8 cellular contexts compared by ENCODE assay signal in the genomic region with DNA sequence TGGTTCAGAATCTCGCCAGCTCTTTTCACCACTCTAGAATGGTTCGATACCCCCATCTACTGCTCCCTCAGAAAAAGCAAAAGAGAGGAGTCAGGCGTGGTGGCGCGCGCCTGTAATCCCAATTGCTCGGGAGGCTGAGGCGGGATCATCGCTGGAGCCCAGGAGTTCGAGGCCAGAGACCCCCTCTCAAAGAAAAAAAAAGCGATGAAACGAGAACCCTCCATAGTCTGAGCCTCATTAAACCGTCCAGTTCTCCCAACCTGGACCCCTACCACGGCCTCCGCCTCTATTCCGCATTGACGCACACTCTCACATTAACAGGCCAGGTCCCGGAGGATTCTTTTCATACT. TPM values are rescaled to one million over a fixed set of nuclear protein-coding genes. Genes with fewer than 3 reads are reported as not detected.
A peak's percentile ranks its signal among the peaks of the same experiment; 100 is the strongest.
DNase-seq lines count a peak whose midpoint lies in the region; ATAC-seq, FAIRE-seq and TF ChIP-seq lines count a peak whose summit lies in the region.

No MANE protein-coding gene starts in this region.

- POLR2A ChIA-PET in activated naive CD8-positive, alpha-beta T cell treated with anti-CD3 and anti-CD28 coated beads, Interleukin-2, amount 10 ng/mL, durations not matched to agents 7 days and 5 days (lab: Charles Lee) = interaction anchor here (0.6 to 2.4 kb wide), 9 partner anchors 43 to 280 kb away, joined by 3 to 19 read pairs (median 3); a partner anchor contains a TSS

- 12 to 25% methylated on average over 18 of the region's 18 CpGs for WGBS in testis, 2 donors

- H3K4me3 ChIP-seq in kidney (ENCODE audit: low read length in 2 of 2) = peak overlapping the region; percentile 72 to 87
- peak overlapping the region; percentile 52 to 72 for H3K4me3 ChIP-seq in testis

- no peak for TF ChIP-seq CTCF in kidney (IDR thresholded peaks at IDR 0.05; ENCODE audit: borderline replicate concordance, extremely low read depth, insufficient read depth)
- TF ChIP-seq CTCF in testis (IDR thresholded peaks at IDR 0.05) = no peak

- H3K9me3 ChIP-seq in kidney (ENCODE audit: control insufficient read depth in 1 of 2, low read length in 2 of 2) (no peaks in the 10 kb centered on the region), testis (no peaks in the 10 kb centered on the region)

- H3K36me3 Mint-ChIP-seq in T-helper 1 cell treated with Interleukin-12 subunit alpha and Interleukin-12 subunit beta and Interleukin-4 antibody, amounts not matched to agents 30 μg/mL and 1 μg/mL, for 36 hours (ENCODE audit: low read depth) = peaks cover 6% of the 10 kb centered on the region
- H3K36me3 Mint-ChIP-seq in activated naive CD8-positive, alpha-beta T cell treated with anti-CD3 and anti-CD28 coated beads, Interleukin-2, amount 10 ng/mL, durations not matched to agents 7 days and 5 days = no peaks in the 10 kb centered on the region

- no peaks in the 10 kb centered on the region for H3K27me3 Mint-ChIP-seq in T-helper 1 cell treated with Interleukin-12 subunit alpha and Interleukin-12 subunit beta and Interleukin-4 antibody, amounts not matched to agents 30 μg/mL and 1 μg/mL, for 36 hours (ENCODE audit: low read depth)
- no peaks in the 10 kb centered on the region for H3K27me3 Mint-ChIP-seq in activated naive CD8-positive, alpha-beta T cell treated with anti-CD3 and anti-CD28 coated beads, Interleukin-2, amount 10 ng/mL, durations not matched to agents 7 days and 5 days

- H3K27ac ChIP-seq in kidney (ENCODE audit: low read depth in 2 of 2, low read length in 2 of 2) (peak overlapping the region in 1 of 2 donors; percentile 64), testis (peak overlapping the region; percentile 55 to 61)

- no peak for FAIRE-seq in kidney (lab: Jason Lieb, UNC)

- H3K27me3 ChIP-seq in testis = no peaks in the 10 kb centered on the region

- no peaks in the 10 kb centered on the region for H3K36me3 ChIP-seq in kidney (ENCODE audit: control insufficient read depth in 1 of 2, insufficient read depth in 2 of 2, low read length in 2 of 2)
- no peaks in the 10 kb centered on the region for H3K36me3 ChIP-seq in testis (ENCODE audit: low read depth, missing control alignments)

- TF ChIP-seq POLR2A in testis (IDR thresholded peaks at IDR 0.05) = no peak

- no peak for ATAC-seq in activated naive CD8-positive, alpha-beta T cell treated with anti-CD3 and anti-CD28 coated beads, Interleukin-2, amount 10 ng/mL, durations not matched to agents 7 days and 5 days (ENCODE audit: low read depth)
- ATAC-seq in HG03095 (IDR thresholded peaks at IDR 0.05; ENCODE audit: unreplicated experiment) = no peak

- H3K9me3 Mint-ChIP-seq in T-helper 1 cell treated with Interleukin-12 subunit alpha and Interleukin-12 subunit beta and Interleukin-4 antibody, amounts not matched to agents 30 μg/mL and 1 μg/mL, for 36 hours = no peaks in the 10 kb centered on the region
- H3K9me3 Mint-ChIP-seq in activated naive CD8-positive, alpha-beta T cell treated with anti-CD3 and anti-CD28 coated beads, Interleukin-2, amount 10 ng/mL, durations not matched to agents 7 days and 5 days = no peaks in the 10 kb centered on the region

- no peak for DNase-seq in T-helper 1 cell
- no peak for DNase-seq in activated naive CD8-positive, alpha-beta T cell treated with anti-CD3 and anti-CD28 coated beads, Interleukin-2, amount 10 ng/mL, durations not matched to agents 7 days and 5 days
- DNase-seq in kidney = no peak
- DNase-seq in testis = peak; percentile 23
- DNase-seq in GM19240 (ENCODE audit: insufficient read length, low spot score) = no peak
- DNase-seq in NCI-H2107 (lab: John Stamatoyannopoulos, UW) = no peak

- intact Hi-C loops in kidney (cut with DNase I) = loop anchor here (5.0 kb wide), 1 partner anchor 88 kb away; a partner anchor contains a TSS
- intact Hi-C loops in testis (cut with DNase I; ENCODE audit: low total_unique reads) = loop anchor here (10.0 kb wide), 1 partner anchor 91 kb away; a partner anchor contains a TSS

- peaks cover 27% of the 10 kb centered on the region for H3K4me1 Mint-ChIP-seq in T-helper 1 cell treated with Interleukin-12 subunit alpha and Interleukin-12 subunit beta and Interleukin-4 antibody, amounts not matched to agents 30 μg/mL and 1 μg/mL, for 36 hours (ENCODE audit: low read depth)
- H3K4me1 Mint-ChIP-seq in activated naive CD8-positive, alpha-beta T cell treated with anti-CD3 and anti-CD28 coated beads, Interleukin-2, amount 10 ng/mL, durations not matched to agents 7 days and 5 days = peaks cover 26% of the 10 kb centered on the region

- H3K4me3 Mint-ChIP-seq in T-helper 1 cell treated with Interleukin-12 subunit alpha and Interleukin-12 subunit beta and Interleukin-4 antibody, amounts not matched to agents 30 μg/mL and 1 μg/mL, for 36 hours = peak overlapping the region; percentile 86
- peak overlapping the region; percentile 92 for H3K4me3 Mint-ChIP-seq in activated naive CD8-positive, alpha-beta T cell treated with anti-CD3 and anti-CD28 coated beads, Interleukin-2, amount 10 ng/mL, durations not matched to agents 7 days and 5 days

- H3K27ac Mint-ChIP-seq in T-helper 1 cell treated with Interleukin-12 subunit alpha and Interleukin-12 subunit beta and Interleukin-4 antibody, amounts not matched to agents 30 μg/mL and 1 μg/mL, for 36 hours = peak overlapping the region; percentile 91
- H3K27ac Mint-ChIP-seq in activated naive CD8-positive, alpha-beta T cell treated with anti-CD3 and anti-CD28 coated beads, Interleukin-2, amount 10 ng/mL, durations not matched to agents 7 days and 5 days = peak overlapping the region; percentile 84

- no peak overlapping the region for H3K9ac ChIP-seq in kidney (ENCODE audit: low read length in 2 of 2)

- peaks cover 6 to 7% of the 10 kb centered on the region in 2 donors for H3K4me1 ChIP-seq in kidney (ENCODE audit: control insufficient read depth in 1 of 2, insufficient read depth in 1 of 2, low read depth in 1 of 2, low read length in 2 of 2)
- H3K4me1 ChIP-seq in testis = no peaks in the 10 kb centered on the region

RNA-seq across cellular contexts. Expression of a gene that starts 0.4 kb away (rescaled TPM):
- total RNA-seq in activated naive CD8-positive, alpha-beta T cell treated with anti-CD3 and anti-CD28 coated beads, Interleukin-2, amount 10 ng/mL, durations not matched to agents 7 days and 5 days = 1 to 10 TPM; 1.5 to 3.0 TPM
- total RNA-seq in kidney = 10.7 TPM
- 23.7 TPM for polyA plus RNA-seq in kidney (ENCODE audit: insufficient read depth, low read depth, low replicate concordance)
- total RNA-seq in testis = 100 to 1,000 TPM in 1 of 2 donors, 10 to 100 TPM in 1; 97.5 to 170 TPM
- polyA plus RNA-seq in testis (ENCODE audit: insufficient read depth, low read depth, low replicate concordance) = 405 TPM

RNA-seq across cellular contexts. Expression of a gene that starts 0.6 kb away (rescaled TPM):
- total RNA-seq in activated naive CD8-positive, alpha-beta T cell treated with anti-CD3 and anti-CD28 coated beads, Interleukin-2, amount 10 ng/mL, durations not matched to agents 7 days and 5 days = 1 to 10 TPM; 4.4 to 5.2 TPM
- total RNA-seq in kidney (59.7 TPM), testis (10 to 100 TPM; 14.5 to 16.1 TPM)
- polyA plus RNA-seq in kidney (ENCODE audit: insufficient read depth, low read depth, low replicate concordance) (53.2 TPM), testis (ENCODE audit: insufficient read depth, low read depth, low replicate concordance) (15.3 TPM)

RNA-seq across cellular contexts. Expression of a gene that starts 51.5 kb away (rescaled TPM):
- total RNA-seq in activated naive CD8-positive, alpha-beta T cell treated with anti-CD3 and anti-CD28 coated beads, Interleukin-2, amount 10 ng/mL, durations not matched to agents 7 days and 5 days = 10 to 100 TPM; 53.1 to 55.3 TPM
- total RNA-seq in kidney = 35.6 TPM
- polyA plus RNA-seq in kidney (ENCODE audit: insufficient read depth, low read depth, low replicate concordance) = 23.3 TPM
- 10 to 100 TPM; 25.2 to 35.7 TPM for total RNA-seq in testis
- 38.8 TPM for polyA plus RNA-seq in testis (ENCODE audit: insufficient read depth, low read depth, low replicate concordance)
